ENCODE assay signal across 30 cellular contexts in genomic region chr17:72369366-72369765, GRCh38.
"Had no signal": no experiment of that assay in that cellular context is flagged by ENCODE, and none has a peak within 500 bp of the region (broad histone marks: within the 10 kb centered on the region; RNA-seq: fewer than 3 reads in every experiment).

No MANE protein-coding gene starts in this region.

- H3K4me3 ChIP-seq: body of pancreas, colonic mucosa, esophagus squamous epithelium had no signal

- DNase-seq: activated B cell treated with CpG ODN at 0.5 μM for 24 hours; activated CD4-positive, alpha-beta T cell treated with anti-CD3 and anti-CD28 coated beads for 48 hours; activated CD4-positive, alpha-beta T cell treated with anti-CD3 and anti-CD28 coated beads, Interleukin-2, amount 50 U/mL, for 1 hour; activated CD4-positive, alpha-beta T cell treated with anti-CD3 and anti-CD28 coated beads, Interleukin-2, amount 50 U/mL, for 48 hours; activated CD8-positive, alpha-beta memory T cell treated with anti-CD3 and anti-CD28 coated beads, Interleukin-2, amount 10 ng/mL, durations not matched to agents 7 days and 5 days; activated CD8-positive, alpha-beta memory T cell treated with anti-CD3 and anti-CD28 coated beads, Interleukin-2, amount 50 U/mL, for 4 hours; activated CD8-positive, alpha-beta T cell treated with anti-CD3 and anti-CD28 coated beads for 36 hours; activated gamma-delta T cell treated with Interleukin-2 at 50 U/mL for 16 hours; activated naive CD4-positive, alpha-beta T cell treated with anti-CD3 and anti-CD28 coated beads, Interleukin-2, amount 50 U/mL, for 16 hours; activated naive CD4-positive, alpha-beta T cell treated with Interleukin-2 at 50 U/mL for 16 hours; activated T-cell treated with anti-CD3 and anti-CD28 coated beads, Interleukin-2, amount 50 U/mL, for 1 hour; activated T-cell treated with anti-CD3 and anti-CD28 coated beads, Interleukin-2, amount 50 U/mL, for 48 hours; amniotic stem cell; anterior cingulate cortex; body of pancreas; colonic mucosa; effector CD8-positive, alpha-beta T cell; esophagus squamous epithelium; foreskin melanocyte; head of caudate nucleus; SW 1271; T-cell; T1000; WERI-Rb-1 had no signal

- H3K36me3 Mint-ChIP-seq: activated CD8-positive, alpha-beta memory T cell treated with anti-CD3 and anti-CD28 coated beads, Interleukin-2, amount 10 ng/mL, durations not matched to agents 7 days and 5 days; activated naive CD8-positive, alpha-beta T cell; T-cell had no signal

- H3K27me3 Mint-ChIP-seq: activated B cell treated with CpG ODN at 0.5 μM for 24 hours; activated CD8-positive, alpha-beta memory T cell treated with anti-CD3 and anti-CD28 coated beads, Interleukin-2, amount 10 ng/mL, durations not matched to agents 7 days and 5 days; activated CD8-positive, alpha-beta T cell treated with anti-CD3 and anti-CD28 coated beads for 36 hours; T-cell had no signal

- ATAC-seq: activated CD4-positive, CD25-positive, alpha-beta regulatory T cell treated with anti-CD3 and anti-CD28 coated beads, Interleukin-2, amount 50 U/mL, for 24 hours; activated CD8-positive, alpha-beta memory T cell treated with anti-CD3 and anti-CD28 coated beads, Interleukin-2, amount 10 ng/mL, durations not matched to agents 7 days and 5 days; activated CD8-positive, alpha-beta T cell treated with anti-CD3 and anti-CD28 coated beads for 36 hours; body of pancreas; T-cell had no signal

- H3K27me3 ChIP-seq: body of pancreas, colonic mucosa had no signal

- H3K9me3 Mint-ChIP-seq: activated B cell treated with CpG ODN at 0.5 μM for 24 hours; activated CD8-positive, alpha-beta T cell treated with anti-CD3 and anti-CD28 coated beads for 36 hours; activated T-helper 1 cell treated with anti-CD3 and anti-CD28 coated beads, Interleukin-12 subunit alpha, Interleukin-12 subunit beta, Interleukin-2, Interleukin-4 antibody, amounts not matched to agents 30 ng/mL and 10 ng/mL and 1 ng/mL, durations not matched to agents 14 hours and 24 hours and 36 hours; activated T-helper 2 cell treated with anti-CD3 and anti-CD28 coated beads, Interferon-gamma antibody, Interleukin-2, Interleukin-4, amounts not matched to agents 10 μg/mL and 5 μg/mL and 100 μg/mL, durations not matched to agents 14 hours and 24 hours and 36 hours; T-helper 1 cell treated with Interleukin-12 subunit alpha and Interleukin-12 subunit beta and Interleukin-4 antibody, amounts not matched to agents 30 μg/mL and 1 μg/mL, for 36 hours had no signal

- H3K27ac Mint-ChIP-seq: activated B cell treated with CpG ODN at 0.5 μM for 24 hours; activated CD8-positive, alpha-beta memory T cell treated with anti-CD3 and anti-CD28 coated beads, Interleukin-2, amount 10 ng/mL, durations not matched to agents 7 days and 5 days; activated CD8-positive, alpha-beta T cell treated with anti-CD3 and anti-CD28 coated beads for 36 hours; activated naive CD8-positive, alpha-beta T cell; activated T-helper 1 cell treated with anti-CD3 and anti-CD28 coated beads, Interleukin-12 subunit alpha, Interleukin-12 subunit beta, Interleukin-2, Interleukin-4 antibody, amounts not matched to agents 30 ng/mL and 10 ng/mL and 1 ng/mL, durations not matched to agents 14 hours and 24 hours and 36 hours; activated T-helper 2 cell treated with anti-CD3 and anti-CD28 coated beads, Interferon-gamma antibody, Interleukin-2, Interleukin-4, amounts not matched to agents 10 μg/mL and 5 μg/mL and 100 μg/mL, durations not matched to agents 14 hours and 24 hours and 36 hours; T-cell; T-helper 1 cell treated with Interleukin-12 subunit alpha and Interleukin-12 subunit beta and Interleukin-4 antibody, amounts not matched to agents 30 μg/mL and 1 μg/mL, for 36 hours had no signal

- H3K4me1 Mint-ChIP-seq: activated B cell treated with CpG ODN at 0.5 μM for 24 hours; activated CD8-positive, alpha-beta memory T cell treated with anti-CD3 and anti-CD28 coated beads, Interleukin-2, amount 10 ng/mL, durations not matched to agents 7 days and 5 days; T-cell had no signal

- H3K27ac ChIP-seq: body of pancreas, colonic mucosa, epithelial cell of prostate, esophagus squamous epithelium, WERI-Rb-1 had no signal

- H3K36me3 ChIP-seq: colonic mucosa, esophagus squamous epithelium, WERI-Rb-1 had no signal

- H3K9me3 ChIP-seq: body of pancreas, colonic mucosa, esophagus squamous epithelium had no signal

- H3K4me3 Mint-ChIP-seq: activated B cell treated with CpG ODN at 0.5 μM for 24 hours; activated CD8-positive, alpha-beta memory T cell treated with anti-CD3 and anti-CD28 coated beads, Interleukin-2, amount 10 ng/mL, durations not matched to agents 7 days and 5 days; activated CD8-positive, alpha-beta T cell treated with anti-CD3 and anti-CD28 coated beads for 36 hours; activated naive CD8-positive, alpha-beta T cell; activated T-helper 1 cell treated with anti-CD3 and anti-CD28 coated beads, Interleukin-12 subunit alpha, Interleukin-12 subunit beta, Interleukin-2, Interleukin-4 antibody, amounts not matched to agents 30 ng/mL and 10 ng/mL and 1 ng/mL, durations not matched to agents 14 hours and 24 hours and 36 hours; T-cell; T-helper 1 cell treated with Interleukin-12 subunit alpha and Interleukin-12 subunit beta and Interleukin-4 antibody, amounts not matched to agents 30 μg/mL and 1 μg/mL, for 36 hours had no signal

- H3K4me1 ChIP-seq: colonic mucosa had no signal
